In genomic region chr12:44885902-44886301, GRCh38 we compare ENCODE assay signal across 38 cellular contexts. TPM values are rescaled to one million over a fixed set of nuclear protein-coding genes. Genes with fewer than 3 reads are reported as not detected.
"Had no signal": no experiment of that assay in that cellular context is flagged by ENCODE, and none has a peak within 500 bp of the region (broad histone marks: within the 10 kb centered on the region; RNA-seq: fewer than 3 reads in every experiment).

No MANE protein-coding gene starts in this region.

- H3K4me3 ChIP-seq: adrenal gland, ascending aorta, body of pancreas, breast epithelium, cardiac muscle cell had no signal

- ATAC-seq: activated naive CD8-positive, alpha-beta T cell treated with anti-CD3 and anti-CD28 coated beads, Interleukin-2, amount 50 U/mL, for 24 hours; activated T-cell treated with anti-CD3 and anti-CD28 coated beads, Interleukin-2, amount 50 U/mL, for 4 hours; activated T-cell treated with anti-CD3 and anti-CD28 coated beads, Interleukin-2, amount 50 U/mL, for 72 hours; activated T-helper 17 cell treated with anti-CD3 and anti-CD28 coated beads, Interleukin-2, amount 50 U/mL, for 72 hours; body of pancreas had no signal

- H3K4me1 ChIP-seq: adrenal gland, ascending aorta, body of pancreas, breast epithelium had no signal

- H3K4me1 Mint-ChIP-seq: activated naive CD4-positive, alpha-beta T cell treated with anti-CD3 and anti-CD28 coated beads, Interleukin-2, amount 10 ng/mL, durations not matched to agents 7 days and 5 days; activated naive CD8-positive, alpha-beta T cell treated with anti-CD3 and anti-CD28 coated beads for 36 hours; activated naive CD8-positive, alpha-beta T cell treated with anti-CD3 and anti-CD28 coated beads, Interleukin-2, amount 10 ng/mL, durations not matched to agents 7 days and 5 days; activated naive CD8-positive, alpha-beta T cell treated with anti-CD3 and anti-CD28 coated beads, Interleukin-2, amount 50 U/mL, for 24 hours; activated T-helper 17 cell treated with anti-CD3 and anti-CD28 coated beads, Interleukin-2, amount 50 U/mL, for 72 hours; brain; central memory CD8-positive, alpha-beta T cell had no signal

- H3K4me3 Mint-ChIP-seq: activated naive CD4-positive, alpha-beta T cell treated with anti-CD3 and anti-CD28 coated beads for 36 hours; activated naive CD4-positive, alpha-beta T cell treated with anti-CD3 and anti-CD28 coated beads, Interleukin-2, amount 10 ng/mL, durations not matched to agents 7 days and 5 days; activated naive CD8-positive, alpha-beta T cell; activated naive CD8-positive, alpha-beta T cell treated with anti-CD3 and anti-CD28 coated beads for 36 hours; activated naive CD8-positive, alpha-beta T cell treated with anti-CD3 and anti-CD28 coated beads, Interleukin-2, amount 10 ng/mL, durations not matched to agents 7 days and 5 days; activated naive CD8-positive, alpha-beta T cell treated with anti-CD3 and anti-CD28 coated beads, Interleukin-2, amount 50 U/mL, for 24 hours; activated T-cell treated with anti-CD3 and anti-CD28 coated beads, Interleukin-2, amount 50 U/mL, for 24 hours; activated T-cell treated with anti-CD3 and anti-CD28 coated beads, Interleukin-2, amount 50 U/mL, for 4 hours; activated T-cell treated with anti-CD3 and anti-CD28 coated beads, Interleukin-2, amount 50 U/mL, for 72 hours; activated T-helper 1 cell treated with anti-CD3 and anti-CD28 coated beads, Interleukin-12 subunit alpha, Interleukin-12 subunit beta, Interleukin-2, Interleukin-4 antibody, amounts not matched to agents 30 ng/mL and 10 ng/mL and 1 ng/mL, durations not matched to agents 14 hours and 24 hours and 36 hours; activated T-helper 17 cell treated with anti-CD3 and anti-CD28 coated beads, Interleukin-2, amount 50 U/mL, for 72 hours; brain; central memory CD8-positive, alpha-beta T cell had no signal

- H3K27me3 ChIP-seq: adrenal gland, ascending aorta, body of pancreas, brain microvascular endothelial cell, breast epithelium, cardiac muscle cell had no signal

- DNase-seq: activated effector memory CD4-positive, alpha-beta T cell treated with anti-CD3 and anti-CD28 coated beads, Interleukin-2, amount 50 U/mL, for 16 hours; activated effector memory CD4-positive, alpha-beta T cell treated with Interleukin-2 at 50 U/mL for 16 hours; activated gamma-delta T cell; activated gamma-delta T cell treated with Interleukin-2 at 50 U/mL for 16 hours; activated naive CD4-positive, alpha-beta T cell; activated naive CD4-positive, alpha-beta T cell treated with anti-CD3 and anti-CD28 coated beads for 36 hours; activated naive CD4-positive, alpha-beta T cell treated with anti-CD3 and anti-CD28 coated beads, Interleukin-2, amount 10 ng/mL, durations not matched to agents 7 days and 5 days; activated naive CD4-positive, alpha-beta T cell treated with anti-CD3 and anti-CD28 coated beads, Interleukin-2, amount 50 U/mL, for 16 hours; activated naive CD4-positive, alpha-beta T cell treated with Interleukin-2 at 50 U/mL for 16 hours; activated naive CD8-positive, alpha-beta T cell treated with anti-CD3 and anti-CD28 coated beads for 36 hours; activated naive CD8-positive, alpha-beta T cell treated with anti-CD3 and anti-CD28 coated beads, Interleukin-2, amount 10 ng/mL, durations not matched to agents 7 days and 5 days; activated naive CD8-positive, alpha-beta T cell treated with anti-CD3 and anti-CD28 coated beads, Interleukin-2, amount 50 U/mL, for 24 hours; activated T-cell treated with anti-CD3 and anti-CD28 coated beads, Interleukin-2, amount 50 U/mL, for 1 hour; activated T-cell treated with anti-CD3 and anti-CD28 coated beads, Interleukin-2, amount 50 U/mL, for 24 hours; activated T-cell treated with anti-CD3 and anti-CD28 coated beads, Interleukin-2, amount 50 U/mL, for 4 hours; activated T-cell treated with anti-CD3 and anti-CD28 coated beads, Interleukin-2, amount 50 U/mL, for 48 hours; activated T-cell treated with anti-CD3 and anti-CD28 coated beads, Interleukin-2, amount 50 U/mL, for 72 hours; adrenal gland; amniotic stem cell; amygdala; anterior cingulate cortex; aorta; body of pancreas; brain microvascular endothelial cell; caudate nucleus; central memory CD4-positive, alpha-beta T cell; cerebellar nuclear complex had no signal

- H3K27ac ChIP-seq: adrenal gland, ascending aorta, body of pancreas, brain microvascular endothelial cell, breast epithelium, cardiac muscle cell had no signal

- H3K36me3 ChIP-seq: adrenal gland, ascending aorta, brain microvascular endothelial cell, breast epithelium, cardiac muscle cell had no signal

- H3K27ac Mint-ChIP-seq: activated naive CD4-positive, alpha-beta T cell treated with anti-CD3 and anti-CD28 coated beads for 36 hours; activated naive CD4-positive, alpha-beta T cell treated with anti-CD3 and anti-CD28 coated beads, Interleukin-2, amount 10 ng/mL, durations not matched to agents 7 days and 5 days; activated naive CD8-positive, alpha-beta T cell; activated naive CD8-positive, alpha-beta T cell treated with anti-CD3 and anti-CD28 coated beads for 36 hours; activated naive CD8-positive, alpha-beta T cell treated with anti-CD3 and anti-CD28 coated beads, Interleukin-2, amount 10 ng/mL, durations not matched to agents 7 days and 5 days; activated naive CD8-positive, alpha-beta T cell treated with anti-CD3 and anti-CD28 coated beads, Interleukin-2, amount 50 U/mL, for 24 hours; activated T-cell treated with anti-CD3 and anti-CD28 coated beads, Interleukin-2, amount 50 U/mL, for 24 hours; activated T-cell treated with anti-CD3 and anti-CD28 coated beads, Interleukin-2, amount 50 U/mL, for 72 hours; activated T-helper 1 cell treated with anti-CD3 and anti-CD28 coated beads, Interleukin-12 subunit alpha, Interleukin-12 subunit beta, Interleukin-2, Interleukin-4 antibody, amounts not matched to agents 30 ng/mL and 10 ng/mL and 1 ng/mL, durations not matched to agents 14 hours and 24 hours and 36 hours; activated T-helper 17 cell treated with anti-CD3 and anti-CD28 coated beads, Interleukin-2, amount 50 U/mL, for 72 hours; activated T-helper 2 cell treated with anti-CD3 and anti-CD28 coated beads, Interferon-gamma antibody, Interleukin-2, Interleukin-4, amounts not matched to agents 10 μg/mL and 5 μg/mL and 100 μg/mL, durations not matched to agents 14 hours and 24 hours and 36 hours; brain had no signal

- H3K27me3 Mint-ChIP-seq: activated naive CD4-positive, alpha-beta T cell treated with anti-CD3 and anti-CD28 coated beads, Interleukin-2, amount 10 ng/mL, durations not matched to agents 7 days and 5 days; activated naive CD8-positive, alpha-beta T cell; activated naive CD8-positive, alpha-beta T cell treated with anti-CD3 and anti-CD28 coated beads for 36 hours; activated naive CD8-positive, alpha-beta T cell treated with anti-CD3 and anti-CD28 coated beads, Interleukin-2, amount 10 ng/mL, durations not matched to agents 7 days and 5 days; activated naive CD8-positive, alpha-beta T cell treated with anti-CD3 and anti-CD28 coated beads, Interleukin-2, amount 50 U/mL, for 24 hours; activated T-cell treated with anti-CD3 and anti-CD28 coated beads, Interleukin-2, amount 50 U/mL, for 24 hours; activated T-helper 17 cell treated with anti-CD3 and anti-CD28 coated beads, Interleukin-2, amount 50 U/mL, for 72 hours; central memory CD8-positive, alpha-beta T cell had no signal

- H3K9me3 ChIP-seq: body of pancreas had no signal

- H3K36me3 Mint-ChIP-seq: activated naive CD8-positive, alpha-beta T cell treated with anti-CD3 and anti-CD28 coated beads, Interleukin-2, amount 10 ng/mL, durations not matched to agents 7 days and 5 days; brain had no signal

RNA-seq across cellular contexts. Expression of gene NELL2, which starts 9.8 kb away (rescaled TPM):
- total RNA-seq: ascending aorta, bronchial epithelial cell, chondrocyte had no signal
